Comparison of ENCODE assay signal across 16 cellular contexts in genomic region chr2:42010743-42011298, GRCh38. TPM values are rescaled to one million over a fixed set of nuclear protein-coding genes. Genes with fewer than 3 reads are reported as not detected.
DNase-seq lines count a peak whose midpoint lies in the region; ATAC-seq lines count a peak whose summit lies in the region.
"Had no signal": no experiment of that assay in that cellular context is flagged by ENCODE, and none has a peak within 500 bp of the region (broad histone marks: within the 10 kb centered on the region; RNA-seq: fewer than 3 reads in every experiment).

No MANE protein-coding gene starts in this region.

- H3K36me3 Mint-ChIP-seq in activated T-cell treated with anti-CD3 and anti-CD28 coated beads, Interleukin-2, amount 50 U/mL, for 4 hours (ENCODE audit: insufficient read depth), result peaks cover 2% of the 10 kb centered on the region
- H3K36me3 Mint-ChIP-seq: natural killer cell treated with Interleukin-12 subunit alpha and Interleukin-12 subunit beta and Interleukin-15 and Interleukin-18, amount 100 ng/mL, for 72 hours had no signal

- H3K27me3 Mint-ChIP-seq in activated T-cell treated with anti-CD3 and anti-CD28 coated beads, Interleukin-2, amount 50 U/mL, for 4 hours (ENCODE audit: low read depth), result peaks cover 8% of the 10 kb centered on the region

- H3K4me3 Mint-ChIP-seq in activated T-cell treated with anti-CD3 and anti-CD28 coated beads, Interleukin-2, amount 50 U/mL, for 4 hours, result peak overlapping the region; percentile 21
- H3K4me3 Mint-ChIP-seq: natural killer cell treated with Interleukin-12 subunit alpha and Interleukin-12 subunit beta and Interleukin-15 and Interleukin-18, amount 100 ng/mL, for 72 hours; stimulated activated naive CD8-positive, alpha-beta T cell treated with anti-CD3 and anti-CD28 coated beads, Interleukin-15, Interleukin-2, amounts not matched to agents 100 ng/mL and 50 ng/mL, for 24 hours; WTC11 had no signal

- H3K9me3 Mint-ChIP-seq in activated T-cell treated with anti-CD3 and anti-CD28 coated beads, Interleukin-2, amount 50 U/mL, for 4 hours, result no peaks in the 10 kb centered on the region
- H3K9me3 Mint-ChIP-seq: natural killer cell treated with Interleukin-12 subunit alpha and Interleukin-12 subunit beta and Interleukin-15 and Interleukin-18, amount 100 ng/mL, for 72 hours; stimulated activated naive CD8-positive, alpha-beta T cell treated with anti-CD3 and anti-CD28 coated beads, Interleukin-15, Interleukin-2, amounts not matched to agents 100 ng/mL and 50 ng/mL, for 24 hours had no signal

- H3K4me1 Mint-ChIP-seq in activated T-cell treated with anti-CD3 and anti-CD28 coated beads, Interleukin-2, amount 50 U/mL, for 4 hours (ENCODE audit: low read depth), result peaks cover 14% of the 10 kb centered on the region

- no peak for ATAC-seq in activated T-cell treated with anti-CD3 and anti-CD28 coated beads, Interleukin-2, amount 50 U/mL, for 4 hours
- ATAC-seq in HG03469 (IDR thresholded peaks at IDR 0.05; ENCODE audit: unreplicated experiment), result no peak
- ATAC-seq: WTC11 had no signal

- no peak for DNase-seq in activated T-cell treated with anti-CD3 and anti-CD28 coated beads, Interleukin-2, amount 50 U/mL, for 4 hours
- DNase-seq in activated T-cell treated with anti-CD3 and anti-CD28 coated beads for 4 hours (no peak), RPMI7951 (ENCODE audit: low read depth) (peak; percentile 92), fibroblast of the conjunctiva (ENCODE audit: low read depth) (peak; percentile 14), stromal cell of bone marrow (ENCODE audit: low read depth) (peak; percentile 69), DMS153 treated with DMSO at 0.1 percent for 48 hours (lab: John Stamatoyannopoulos, UW; ENCODE audit: unreplicated experiment) (no peak)
- DNase-seq in activated T-cell treated with anti-CD3 and anti-CD28 coated beads, Interleukin-2, amount 50 U/mL, for 48 hours, result no peak
- DNase-seq: 8988T; activated effector memory CD4-positive, alpha-beta T cell treated with Interleukin-2 at 50 U/mL for 16 hours; NCI-H1930; stimulated activated CD4-positive, alpha-beta T cell treated with anti-CD3 and anti-CD28 coated beads, Interleukin-2, amount 100 ng/mL, for 24 hours had no signal

RNA-seq across cellular contexts. Expression of gene PKDCC, which starts 37.0 kb away (rescaled TPM):
- under 1 TPM in 1 of 3 donors, not detected in 2; 0.19 TPM for total RNA-seq in activated T-cell treated with anti-CD3 and anti-CD28 coated beads, Interleukin-2, amount 50 U/mL, for 4 hours
- 1.7 and 1.8 TPM in 2 replicates for total RNA-seq in RPMI7951 (2014; rRNA removed; shearing (Covaris generic))
- total RNA-seq: natural killer cell treated with Interleukin-12 subunit alpha and Interleukin-12 subunit beta and Interleukin-15 and Interleukin-18, amount 100 ng/mL, for 72 hours; OCI-LY7 had no signal

Comparison
In these comparisons a context has a peak if more than half of its experiments do, and no peak if none do; other contexts are left out.
1. DNase-seq: peak in RPMI7951 (single experiment), fibroblast of the conjunctiva (single experiment) and stromal cell of bone marrow (single experiment); none in activated T-cell treated with anti-CD3 and anti-CD28 coated beads, Interleukin-2, amount 50 U/mL, for 4 hours (single experiment), activated T-cell treated with anti-CD3 and anti-CD28 coated beads for 4 hours (single experiment), DMS153 treated with DMSO at 0.1 percent for 48 hours (single experiment) and activated T-cell treated with anti-CD3 and anti-CD28 coated beads, Interleukin-2, amount 50 U/mL, for 48 hours (0 of 2).